Comparison of ENCODE assay signal across 19 cellular contexts in genomic region chr11:15938362-15938725, GRCh38.
"Had no signal": no experiment of that assay in that cellular context is flagged by ENCODE, and none has a peak within 500 bp of the region (broad histone marks: within the 10 kb centered on the region; RNA-seq: fewer than 3 reads in every experiment).

No MANE protein-coding gene starts in this region.

- H3K36me3 ChIP-seq: esophagus squamous epithelium, ovary, right atrium auricular region had no signal

- DNase-seq: cerebellar nuclear complex; effector memory CD8-positive, alpha-beta T cell; esophagus squamous epithelium; left colon; left ventricle myocardium superior; mesenchymal stem cell; midbrain; ovary; small intestine; stimulated activated CD4-positive, alpha-beta T cell treated with anti-CD3 and anti-CD28 coated beads, Interleukin-4, amount 100 ng/mL, for 1 hour; stimulated activated CD8-positive, alpha-beta memory T cell treated with anti-CD3 and anti-CD28 coated beads, Interleukin-4, amount 100 ng/mL, for 48 hours; stimulated activated naive CD8-positive, alpha-beta T cell treated with anti-CD3 and anti-CD28 coated beads, Interleukin-15, Interleukin-2, amounts not matched to agents 100 U/mL and 50 U/mL, for 24 hours; trophoblast cell had no signal

- H3K27ac ChIP-seq: epithelial cell of prostate, hepatocyte, ovary, right atrium auricular region had no signal

- H3K27me3 ChIP-seq: esophagus squamous epithelium, hepatocyte, ovary, right atrium auricular region had no signal

- H3K4me3 ChIP-seq: hepatocyte, lung, ovary, right atrium auricular region had no signal

- H3K9me3 ChIP-seq: esophagus squamous epithelium, ovary, right atrium auricular region had no signal

- H2AFZ ChIP-seq: hepatocyte had no signal

- H3K79me2 ChIP-seq: hepatocyte had no signal

- ATAC-seq: effector memory CD8-positive, alpha-beta T cell; left colon; left ventricle myocardium superior; natural killer cell treated with Interleukin-12 subunit alpha and Interleukin-12 subunit beta and Interleukin-15 and Interleukin-18, amount 100 ng/mL, for 72 hours; stimulated activated effector memory CD8-positive, alpha-beta T cell treated with anti-CD3 and anti-CD28 coated beads, Interleukin-12 subunit alpha, Interleukin-12 subunit beta, amount 100 ng/mL, for 72 hours; stimulated activated naive CD8-positive, alpha-beta T cell treated with anti-CD3 and anti-CD28 coated beads, Interleukin-15, Interleukin-2, amounts not matched to agents 100 U/mL and 50 U/mL, for 24 hours had no signal
